Comparison of ENCODE assay signal across 3 cellular contexts in the genomic region with DNA sequence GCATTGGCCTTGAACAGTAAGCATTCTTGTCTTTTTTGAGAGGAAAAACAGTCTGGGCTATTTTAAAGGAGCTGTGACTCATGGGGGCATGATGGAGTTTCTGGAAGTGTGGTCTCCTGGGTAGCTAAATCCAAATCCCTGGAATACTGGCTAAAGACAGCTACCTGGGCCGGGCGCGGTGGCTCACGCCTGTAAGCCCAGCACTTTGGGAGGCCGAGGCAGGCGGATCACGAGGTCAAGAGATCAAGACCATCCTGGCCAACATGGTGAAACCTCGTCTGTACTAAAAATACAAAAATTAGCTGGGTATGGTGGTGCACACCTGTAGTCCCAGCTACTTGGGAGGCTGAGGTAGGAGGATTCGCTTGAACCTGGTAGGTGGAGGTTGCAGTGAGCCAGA. TPM values are rescaled to one million over a fixed set of nuclear protein-coding genes. Genes with fewer than 3 reads are reported as not detected.
"Had no signal": no experiment of that assay in that cellular context is flagged by ENCODE, and none has a peak within 500 bp of the region (broad histone marks: within the 10 kb centered on the region; RNA-seq: fewer than 3 reads in every experiment).

No MANE protein-coding gene starts in this region.

RNA-seq across cellular contexts. Expression of a gene that starts 8.3 kb away (rescaled TPM):
- total RNA-seq: chondrocyte, LHCN-M2, NCI-H460 had no signal
